Comparison of ENCODE assay signal across 10 cellular contexts in genomic region chr4:186554485-186554884, GRCh38. TPM values are rescaled to one million over a fixed set of nuclear protein-coding genes. Genes with fewer than 3 reads are reported as not detected.
DNase-seq lines count a peak whose midpoint lies in the region; ATAC-seq, FAIRE-seq and TF ChIP-seq lines count a peak whose summit lies in the region.
"Had no signal": no experiment of that assay in that cellular context is flagged by ENCODE, and none has a peak within 500 bp of the region (broad histone marks: within the 10 kb centered on the region; RNA-seq: fewer than 3 reads in every experiment).

No MANE protein-coding gene starts in this region.

- no peaks in the 10 kb centered on the region for H3K9me3 ChIP-seq in K562 (replicated peaks; ENCODE audit: control insufficient read depth, insufficient read depth, low read depth, low read length)
- peaks cover 0 to 4% (median 0%) of the 10 kb centered on the region in 4 donors for H3K9me3 ChIP-seq in upper lobe of left lung
- H3K9me3 ChIP-seq in effector memory CD4-positive, alpha-beta T cell (ENCODE audit: control insufficient read depth, low read length): no peaks in the 10 kb centered on the region

- H4K20me1 ChIP-seq in K562 (replicated peaks; ENCODE audit: control insufficient read depth, insufficient read depth, low read length): no peaks in the 10 kb centered on the region; the same call in 1 of the 2 replicates

- TF ChIP-seq POLR2A in K562 (conservative IDR thresholded peaks at IDR 0.05) (no peak), upper lobe of left lung (IDR thresholded peaks at IDR 0.05) (no peak)

- no peaks in the 10 kb centered on the region for H3K36me3 ChIP-seq in K562 (ENCODE audit: control insufficient read depth, insufficient read depth, low read length)
- H3K36me3 ChIP-seq in upper lobe of left lung: no peaks in the 10 kb centered on the region
- no peaks in the 10 kb centered on the region for H3K36me3 ChIP-seq in effector memory CD4-positive, alpha-beta T cell (ENCODE audit: control insufficient read depth, insufficient read depth, low read length)

- H3K4me3 ChIP-seq in K562 (no peak overlapping the region), upper lobe of left lung (peak overlapping the region in 3 of 4 donors; percentile 32 to 40 (median 38))
- no peak overlapping the region for H3K4me3 ChIP-seq in effector memory CD4-positive, alpha-beta T cell (ENCODE audit: insufficient read depth, low read depth, low read length, poor library complexity, severe bottlenecking)

- no peak for TF ChIP-seq EP300 in K562 (IDR thresholded peaks at IDR 0.05; ENCODE audit: low read length)
- TF ChIP-seq EP300 in upper lobe of left lung (IDR thresholded peaks at IDR 0.05): no peak

- peak in 2 of 3 experiments; percentile 46 to 49; a peak in 5 of 6 replicates for TF ChIP-seq CTCF in K562 (IDR thresholded peaks at IDR 0.05 in 2 of 3, conservative IDR thresholded peaks at IDR 0.05 in 1 of 3; ENCODE audit: insufficient read depth in 2 of 3, low read depth in 1 of 3, low read length in 3 of 3)
- no peak for TF ChIP-seq CTCF in upper lobe of left lung (IDR thresholded peaks at IDR 0.05)

- peak overlapping the region; percentile 58 for H3K4me2 ChIP-seq in K562 (ENCODE audit: insufficient read depth, low read length)

- H2AFZ ChIP-seq in K562 (ENCODE audit: low read depth, low read length): peak overlapping the region; percentile 60; the same call in 1 of the 2 replicates

- no peak overlapping the region for H3K9ac ChIP-seq in K562 (ENCODE audit: insufficient read depth in 1 of 2, low read depth in 2 of 2, low read length in 2 of 2)

- intact Hi-C loops in K562 (cut with micrococcal nuclease) (no loop called here), left colon (cut with DNase I, micrococcal nuclease) (no loop called here)

- 1% methylated on average over 13 of the region's 13 CpGs for WGBS in K562 (ENCODE audit: insufficient coverage, low coverage, missing lambda C conversion rate)
- WGBS in upper lobe of left lung, 2 donors: 5 to 6% methylated on average over 13 of the region's 13 CpGs

- in situ Hi-C loops in K562 (cut with MboI): no loop called here

- DNase-seq in SHP77 (lab: John Stamatoyannopoulos, UW): peak; percentile 9 to 41
- DNase-seq in SHP77 treated with DMSO at 0.1 percent for 48 hours (lab: John Stamatoyannopoulos, UW): no peak
- DNase-seq in K562 (ENCODE audit: extremely low read depth in 1 of 4, low spot score in 3 of 4): peak in 1 of 4 experiments; percentile 42
- DNase-seq in left colon: peak; percentile 83 to 86
- no peak for DNase-seq in upper lobe of left lung
- DNase-seq in NK-92 (lab: John Stamatoyannopoulos, UW; ENCODE audit: unreplicated experiment): no peak
- DNase-seq in effector memory CD4-positive, alpha-beta T cell: no peak
- DNase-seq: NCI-H2227 treated with DMSO at 0.1 percent for 48 hours had no signal

- H3K27ac ChIP-seq in K562 (ENCODE audit: extremely low read depth, low read depth, low read length): no peak overlapping the region
- no peak overlapping the region for H3K27ac ChIP-seq in upper lobe of left lung
- H3K27ac ChIP-seq in effector memory CD4-positive, alpha-beta T cell (ENCODE audit: insufficient read depth, low read length, poor library complexity, severe bottlenecking): no peak overlapping the region

- H3K4me1 ChIP-seq in K562 (replicated peaks in 1 of 2; ENCODE audit: control insufficient read depth in 2 of 2, insufficient read depth in 2 of 2, low read length in 2 of 2) (peaks cover 0 to 8% of the 10 kb centered on the region in 2 experiments; a peak in 1 of 5 replicates), upper lobe of left lung (peaks cover 0 to 15% (median 0%) of the 10 kb centered on the region in 4 donors)
- H3K4me1 ChIP-seq in effector memory CD4-positive, alpha-beta T cell (ENCODE audit: control insufficient read depth, insufficient read depth, low read length, poor library complexity, severe bottlenecking): no peaks in the 10 kb centered on the region

- peak; percentile 33 to 53 for TF ChIP-seq RAD21 in K562 (CRISPR knock-in tag; conservative IDR thresholded peaks at IDR 0.05 in 1 of 2, IDR thresholded peaks at IDR 0.05 in 1 of 2)

- H3K9me1 ChIP-seq in K562 (ENCODE audit: control insufficient read depth, insufficient read depth, low read length): no peaks in the 10 kb centered on the region

- POLR2A ChIA-PET in K562 (lab: Yijun Ruan, JAX): no interaction called here

- no peaks in the 10 kb centered on the region for H3K79me2 ChIP-seq in K562 (ENCODE audit: control insufficient read depth, insufficient read depth, low read length)

- BruUV-seq in K562 (replicated peaks; lab: Mats Ljungman, UMichigan): no TSS peak

- CTCF ChIA-PET in K562 (lab: Yijun Ruan, JAX; ENCODE audit: low intra/inter-chr PET ratio): no interaction called here

- H3K27me3 ChIP-seq in K562 (ENCODE audit: control insufficient read depth in 2 of 2, insufficient read depth in 2 of 2, low read length in 2 of 2): peaks cover 26% of the 10 kb centered on the region in 2 experiments; a peak in 4 of 5 replicates
- peaks cover 0 to 5% (median 0%) of the 10 kb centered on the region in 4 donors for H3K27me3 ChIP-seq in upper lobe of left lung
- H3K27me3 ChIP-seq in effector memory CD4-positive, alpha-beta T cell (replicated peaks; ENCODE audit: control insufficient read depth, insufficient read depth, low read length, poor library complexity, severe bottlenecking): no peaks in the 10 kb centered on the region

- FAIRE-seq in K562 (lab: Jason Lieb, UNC): peak; percentile 82
- FAIRE-seq: islet of Langerhans had no signal

- ATAC-seq in K562 (peak; percentile 84), left colon (peak; percentile 89), upper lobe of left lung (ENCODE audit: low FRiP score in 2 of 2) (peak in 1 of 2 donors; percentile 37), HG03565 (IDR thresholded peaks at IDR 0.05; ENCODE audit: unreplicated experiment) (no peak)

TF ChIP-seq in K562, 482 proteins besides CTCF, POLR2A, EP300 and RAD21 (continues in another document):
- TF ChIP-seq ZFP36 (IDR thresholded peaks at IDR 0.05; ENCODE audit: low read depth, low read length, partially characterized antibody): no peak

RNA-seq across cellular contexts. Expression of gene MTNR1A, which starts 0.9 kb away (rescaled TPM):
- total RNA-seq in K562 (2011; cell fraction: chromatin; rRNA removed; ENCODE audit: low replicate concordance): 0.23 TPM in 1 of 2 replicates, not detected in the other
- 0.33 TPM in 1 of 2 replicates, not detected in the other for total RNA-seq in K562 (2011; cell fraction: nucleolus; rRNA removed)
- 0.29 TPM in 1 of 2 replicates, not detected in the other for total RNA-seq in K562 (2011; cell fraction: nucleoplasm; rRNA removed)
- total RNA-seq in K562 (2014; rRNA removed): 0.12 TPM in 1 of 2 replicates, not detected in the other
- not detected in 2 replicates for total RNA-seq in K562 (2014; rRNA removed; fragmentation: Illumina TruSeq; extraction: Trizol)
- total RNA-seq in K562 (2015; rRNA removed; fragmentation: Illumina TruSeq; extraction: Trizol): 0.11 TPM in 1 of 2 replicates, not detected in the other
- not detected in 2 replicates for total RNA-seq in K562 (2021)
- polyA plus RNA-seq in K562 (2011; rRNA removed): not detected in 2 replicates
- polyA plus RNA-seq in K562 (2011; cell fraction: cytosol; rRNA removed): 0.12 TPM in 1 of 2 replicates, not detected in the other
- not detected in 2 replicates for polyA plus RNA-seq in K562 (2011; cell fraction: nucleus; rRNA removed)
- 0.05 and 0.29 TPM in 2 replicates for polyA plus RNA-seq in K562 (2012)
- polyA plus RNA-seq in K562 (2014; fragmentation: Illumina TruSeq; extraction: Trizol): 0.09 and 0.12 TPM in 2 replicates
- under 1 TPM in 1 of 2 experiments, not detected in 1; 0.10 TPM for polyA plus RNA-seq in K562 (2014; fragmentation: Nextera tagmentation; extraction: Ambion mirVana)
- 0.12 TPM in 1 of 2 replicates, not detected in the other for polyA plus RNA-seq in K562 (2014; rRNA removed)
- polyA minus RNA-seq in K562 (2011; rRNA and poly(A)+ RNA removed): not detected in 2 replicates
- not detected in 2 replicates for polyA minus RNA-seq in K562 (2011; cell fraction: cytosol; rRNA and poly(A)+ RNA removed)
- not detected in 2 replicates for polyA minus RNA-seq in K562 (2011; cell fraction: nucleus; rRNA and poly(A)+ RNA removed)
- total RNA-seq in left colon: 1 to 10 TPM; 3.3 to 5.8 TPM
- not detected for total RNA-seq in upper lobe of left lung

Comparison
In these comparisons a context has a peak if more than half of its experiments do, and no peak if none do; other contexts are left out.
1. DNase-seq: peak in SHP77 (2 of 2) and left colon (2 of 2); none in SHP77 treated with DMSO at 0.1 percent for 48 hours (single experiment), upper lobe of left lung (0 of 2), NK-92 (single experiment) and effector memory CD4-positive, alpha-beta T cell (0 of 3).
2. H3K4me3 ChIP-seq: peak in upper lobe of left lung (3 of 4); none in K562 (single experiment) and effector memory CD4-positive, alpha-beta T cell (single experiment).
3. CTCF ChIP-seq: peak in K562 (2 of 3); none in upper lobe of left lung (0 of 6).